25 cellular contexts compared by ENCODE assay signal in the genomic region with DNA sequence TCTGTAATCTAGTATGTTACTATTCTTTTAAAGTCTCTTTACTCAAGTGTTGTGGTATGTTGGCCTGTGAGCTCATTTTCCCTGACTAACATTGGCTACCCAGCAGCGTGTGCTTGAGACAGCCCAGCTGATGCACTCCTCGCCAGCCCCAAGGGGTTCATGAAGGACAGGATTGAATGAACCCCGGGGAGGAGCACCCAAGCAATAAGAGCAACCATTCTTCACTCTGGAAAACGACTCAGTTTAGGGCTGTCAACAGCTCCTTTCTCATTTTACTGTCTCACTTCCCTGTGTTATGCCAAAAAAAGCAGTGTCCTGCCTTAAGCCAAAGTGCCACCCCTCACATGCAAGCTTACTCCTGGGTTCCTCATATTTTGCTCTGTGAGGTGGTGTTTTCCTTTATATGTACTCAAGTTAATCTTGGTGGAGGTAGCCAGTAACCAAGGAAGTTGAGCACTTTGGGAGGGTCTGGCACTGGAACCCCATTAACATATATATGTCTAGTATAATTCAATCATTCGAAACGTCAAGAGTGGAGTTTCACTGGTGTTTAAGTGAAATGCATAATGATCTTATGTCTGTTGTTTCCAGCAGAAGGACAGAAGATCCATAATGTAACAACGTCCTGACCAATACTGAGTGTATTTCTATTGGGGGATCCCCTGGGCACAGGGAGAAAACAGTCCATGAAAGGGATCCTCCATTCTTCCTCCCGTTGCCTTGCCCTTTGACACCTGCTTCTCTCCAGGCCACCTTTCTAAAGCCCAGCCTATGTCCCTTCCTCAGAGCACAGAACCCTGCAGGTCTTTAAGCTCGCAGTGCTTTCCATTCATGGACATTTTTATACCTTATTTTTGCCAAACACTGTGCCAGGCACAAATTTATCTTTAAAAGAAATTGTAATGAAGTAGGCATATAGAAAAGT. TPM values are rescaled to one million over a fixed set of nuclear protein-coding genes. Genes with fewer than 3 reads are reported as not detected.
DNase-seq lines count a peak whose midpoint lies in the region; ATAC-seq and TF ChIP-seq lines count a peak whose summit lies in the region.
"Had no signal": no experiment of that assay in that cellular context is flagged by ENCODE, and none has a peak within 500 bp of the region (broad histone marks: within the 10 kb centered on the region; RNA-seq: fewer than 3 reads in every experiment).

No MANE protein-coding gene starts in this region.

- H3K36me3 ChIP-seq in GM23248 (ENCODE audit: low read depth) (peaks cover 12% of the 10 kb centered on the region), mesenchymal stem cell (ENCODE audit: control insufficient read depth in 1 of 2, insufficient read depth in 2 of 2, low read depth in 1 of 2, low read length in 2 of 2) (peaks cover 9 to 33% of the 10 kb centered on the region in 2 experiments), prostate gland (no peaks in the 10 kb centered on the region)
- H3K36me3 ChIP-seq: pancreas had no signal

- CTCF ChIA-PET in AG04450 (lab: Charles Lee) = interaction anchor here (1.4 kb wide), 1 partner anchor 576 kb away, joined by 4 read pairs; no protein-coding TSS in a partner anchor

- POLR2A ChIA-PET in AG04450 (lab: Yijun Ruan, JAX) = interaction anchor here (0.6 kb wide), 1 partner anchor 26 kb away, joined by 3 read pairs; no protein-coding TSS in a partner anchor

- H3K9me2 ChIP-seq in GM23248 (ENCODE audit: insufficient read depth) = no peaks in the 10 kb centered on the region

- no peak overlapping the region for H2BK15ac ChIP-seq in mesenchymal stem cell (ENCODE audit: low read depth, poor library complexity, severe bottlenecking)

- H3K4me2 ChIP-seq in GM23248 (ENCODE audit: unreplicated experiment) (no peak overlapping the region), mesenchymal stem cell (ENCODE audit: low read length, poor library complexity, severe bottlenecking) (no peak overlapping the region)
- H3K4me2 ChIP-seq: KMS-11 had no signal

- no peaks in the 10 kb centered on the region for H3K9me3 ChIP-seq in AG04450 (ENCODE audit: control insufficient read depth, insufficient read depth, low read length)
- no peaks in the 10 kb centered on the region for H3K9me3 ChIP-seq in GM23248 (ENCODE audit: low read depth)
- no peaks in the 10 kb centered on the region for H3K9me3 ChIP-seq in mesenchymal stem cell (ENCODE audit: control insufficient read depth, low read length)
- no peaks in the 10 kb centered on the region for H3K9me3 ChIP-seq in prostate gland
- H3K9me3 ChIP-seq: gastrocnemius medialis, pancreas, sigmoid colon had no signal

- H4K20me1 ChIP-seq in GM23248 (ENCODE audit: insufficient read depth) = no peaks in the 10 kb centered on the region

- WGBS in GM23248 (ENCODE audit: low coverage in 1 of 2, low lambda C conversion rate in 2 of 2, missing lambda C conversion rate in 2 of 2), 2 experiments = 51 to 53% methylated on average over 9 of the region's 9 CpGs
- WGBS in mesenchymal stem cell = 96% methylated on average over 7 of the region's 9 CpGs
- 76% methylated on average over 9 of the region's 9 CpGs for WGBS in prostate gland

- H4K8ac ChIP-seq in mesenchymal stem cell (ENCODE audit: low read length) = no peak overlapping the region

- DNase-seq in AG04450 (ENCODE audit: low read depth, low spot score) = peak; percentile 63
- DNase-seq in GM23248 = peak; percentile 84
- peak; percentile 86 for DNase-seq in choroid plexus epithelial cell (ENCODE audit: low read depth)
- DNase-seq in mesenchymal stem cell = no peak
- no peak for DNase-seq in left colon
- DNase-seq in prostate gland (ENCODE audit: low spot score) = no peak
- DNase-seq: activated CD4-positive, alpha-beta T cell treated with anti-CD3 and anti-CD28 coated beads, Interleukin-2, amount 50 U/mL, for 4 hours; activated CD8-positive, alpha-beta memory T cell treated with anti-CD3 and anti-CD28 coated beads, Interleukin-2, amount 50 U/mL, for 48 hours; activated naive CD8-positive, alpha-beta T cell treated with anti-CD3 and anti-CD28 coated beads for 36 hours; CD4-positive, CD25-positive, alpha-beta regulatory T cell; DMS 273 treated with DMSO at 0.1 percent for 48 hours; gastrocnemius medialis; islet precursor cell; mesendoderm; MV-4-11; naive thymus-derived CD8-positive, alpha-beta T cell; NCI-H1694; NCI-H526 treated with DMSO at 0.1 percent for 48 hours; pancreas; sigmoid colon; T-helper 2 cell; WERI-Rb-1 had no signal

- H3K27me3 ChIP-seq in AG04450 (ENCODE audit: control insufficient read depth, insufficient read depth, low read length) (no peaks in the 10 kb centered on the region), GM23248 (replicated peaks; ENCODE audit: insufficient read depth) (no peaks in the 10 kb centered on the region), mesenchymal stem cell (ENCODE audit: control insufficient read depth in 1 of 2, insufficient read depth in 1 of 2, low read length in 2 of 2) (no peaks in the 10 kb centered on the region), prostate gland (replicated peaks; ENCODE audit: insufficient read depth) (no peaks in the 10 kb centered on the region)
- H3K27me3 ChIP-seq: gastrocnemius medialis, pancreas, sigmoid colon had no signal

- no peak overlapping the region for H3K4ac ChIP-seq in mesenchymal stem cell (ENCODE audit: low read depth in 1 of 2, low read length in 2 of 2)

- no peaks in the 10 kb centered on the region for H3K79me1 ChIP-seq in mesenchymal stem cell (replicated peaks; ENCODE audit: low read length, poor library complexity, severe bottlenecking)

- ATAC-seq in HG03097 (IDR thresholded peaks at IDR 0.05; ENCODE audit: low FRiP score, unreplicated experiment) = no peak
- no peak for ATAC-seq in left colon
- ATAC-seq: gastrocnemius medialis; naive thymus-derived CD8-positive, alpha-beta T cell; pancreas had no signal

- no peak overlapping the region for H2BK5ac ChIP-seq in mesenchymal stem cell (ENCODE audit: low read depth, low read length, poor library complexity, severe bottlenecking)

- H3K18ac ChIP-seq in mesenchymal stem cell (ENCODE audit: low read depth in 1 of 2, low read length in 2 of 2) = no peak overlapping the region

- no peak overlapping the region for H3K23ac ChIP-seq in mesenchymal stem cell (ENCODE audit: low read length in 2 of 2)

- in situ Hi-C loops in GM23248 (cut with MboI) = no loop called here

- H3K79me2 ChIP-seq in GM23248 (ENCODE audit: insufficient read depth) = no peaks in the 10 kb centered on the region

- H3K4me1 ChIP-seq in GM23248 (ENCODE audit: insufficient read depth) (no peaks in the 10 kb centered on the region), mesenchymal stem cell (ENCODE audit: control insufficient read depth, insufficient read depth, low read depth, low read length) (no peaks in the 10 kb centered on the region), prostate gland (replicated peaks) (no peaks in the 10 kb centered on the region)
- H3K4me1 ChIP-seq: pancreas had no signal

- H3K14ac ChIP-seq in mesenchymal stem cell (ENCODE audit: low read length in 2 of 2) = no peak overlapping the region

- no peak overlapping the region for H3K4me3 ChIP-seq in AG04450 (ENCODE audit: low read depth, low read length)
- H3K4me3 ChIP-seq in GM23248 = no peak overlapping the region
- no peak overlapping the region for H3K4me3 ChIP-seq in choroid plexus epithelial cell (ENCODE audit: low read depth, low read length)
- no peak overlapping the region for H3K4me3 ChIP-seq in mesenchymal stem cell (ENCODE audit: insufficient read depth in 1 of 2, low read depth in 1 of 2, low read length in 2 of 2)
- H3K4me3 ChIP-seq in prostate gland = no peak overlapping the region
- H3K4me3 ChIP-seq: gastrocnemius medialis, pancreas, sigmoid colon, SK-N-MC had no signal

- TF ChIP-seq POLR2A in prostate gland (IDR thresholded peaks at IDR 0.05) = no peak

- intact Hi-C loops in left colon (cut with DNase I, micrococcal nuclease) = no loop called here
- intact Hi-C loops in prostate gland (cut with DNase I) = no loop called here

- H3K9ac ChIP-seq in GM23248 (no peak overlapping the region), mesenchymal stem cell (ENCODE audit: low read length) (peak overlapping the region; percentile 66)
- H3K9ac ChIP-seq: KMS-11 had no signal

- no peak overlapping the region for H2AFZ ChIP-seq in GM23248
- H2AFZ ChIP-seq in mesenchymal stem cell (ENCODE audit: low read depth, low read length) = no peak overlapping the region

- H4K91ac ChIP-seq in mesenchymal stem cell (ENCODE audit: low read length) = no peak overlapping the region

- H3F3A ChIP-seq in GM23248 (ENCODE audit: insufficient read depth) = peaks cover 91% of the 10 kb centered on the region

- H2AK5ac ChIP-seq in mesenchymal stem cell (ENCODE audit: low read length, severe bottlenecking) = no peak overlapping the region

- TF ChIP-seq CTCF in AG04450 (IDR thresholded peaks at IDR 0.05; ENCODE audit: low read depth, low read length) = no peak
- no peak for TF ChIP-seq CTCF in choroid plexus epithelial cell (conservative IDR thresholded peaks at IDR 0.05; ENCODE audit: low read depth, low read length)
- TF ChIP-seq CTCF in prostate gland (IDR thresholded peaks at IDR 0.05) = no peak

- peak overlapping the region; percentile 50 for H3K27ac ChIP-seq in AG04450 (ENCODE audit: low read depth, low read length)
- peak overlapping the region; percentile 26 for H3K27ac ChIP-seq in GM23248
- no peak overlapping the region for H3K27ac ChIP-seq in mesenchymal stem cell (ENCODE audit: low read length, poor library complexity, severe bottlenecking)
- H3K27ac ChIP-seq in prostate gland = no peak overlapping the region
- H3K27ac ChIP-seq: gastrocnemius medialis, KMS-11, pancreas, SK-N-MC, WERI-Rb-1 had no signal

- no peak overlapping the region for H2BK12ac ChIP-seq in mesenchymal stem cell (ENCODE audit: low read length in 2 of 2)

- no peak overlapping the region for H2BK120ac ChIP-seq in mesenchymal stem cell (ENCODE audit: low read depth, low read length)

RNA-seq across cellular contexts. Expression of a gene that starts 43.2 kb away (rescaled TPM):
- polyA plus RNA-seq in AG04450 (2011; rRNA removed) (114 TPM in 2 replicates), GM23248 (2016; fragmentation: Nextera tagmentation; extraction: Ambion mirVana) (61.1 and 68.7 TPM in 2 replicates)
- polyA minus RNA-seq in AG04450 (2011; rRNA and poly(A)+ RNA removed) = 128 and 139 TPM in 2 replicates
- total RNA-seq in GM23248 (2014; rRNA removed; shearing (Covaris generic)) = 9.4 and 14.4 TPM in 2 replicates
- 182 TPM for polyA plus RNA-seq in mesenchymal stem cell (2013, experiment 1 of 2)
- 193 TPM for polyA plus RNA-seq in mesenchymal stem cell (2013, experiment 2 of 2)
- total RNA-seq in left colon (10 to 100 TPM; 72.8 to 95.7 TPM), prostate gland (10 to 100 TPM; 23.7 to 46.6 TPM)

Comparison
In these comparisons a context has a peak if more than half of its experiments do, and no peak if none do; other contexts are left out.
1. DNase-seq: peak in AG04450 (single experiment), GM23248 (single experiment) and choroid plexus epithelial cell (single experiment); none in mesenchymal stem cell (single experiment), left colon (0 of 2) and prostate gland (single experiment).
2. H3K27ac ChIP-seq: peak in AG04450 (single experiment) and GM23248 (single experiment); none in mesenchymal stem cell (single experiment) and prostate gland (0 of 2).